Comparison of ENCODE assay signal across 1 cellular context in genomic region chr7:108805808-108806397, GRCh38.
TF ChIP-seq lines count a peak whose summit lies in the region.

No MANE protein-coding gene starts in this region.

TF ChIP-seq in WTC11, 78 proteins besides CTCF, POLR2A, EP300 and RAD21 (continued from another document):
- no peak for TF ChIP-seq HMGXB4 (CRISPR knock-in tag; IDR thresholded peaks at IDR 0.05)
- no peak for TF ChIP-seq FOXP1 (CRISPR knock-in tag; IDR thresholded peaks at IDR 0.05; ENCODE audit: borderline replicate concordance)
- TF ChIP-seq NR3C1 (CRISPR knock-in tag; conservative IDR thresholded peaks at IDR 0.05; ENCODE audit: low read depth), result no peak
- no peak for TF ChIP-seq ZSCAN18 (CRISPR knock-in tag; IDR thresholded peaks at IDR 0.05)
